Comparison of ENCODE assay signal across 9 cellular contexts in the genomic region with DNA sequence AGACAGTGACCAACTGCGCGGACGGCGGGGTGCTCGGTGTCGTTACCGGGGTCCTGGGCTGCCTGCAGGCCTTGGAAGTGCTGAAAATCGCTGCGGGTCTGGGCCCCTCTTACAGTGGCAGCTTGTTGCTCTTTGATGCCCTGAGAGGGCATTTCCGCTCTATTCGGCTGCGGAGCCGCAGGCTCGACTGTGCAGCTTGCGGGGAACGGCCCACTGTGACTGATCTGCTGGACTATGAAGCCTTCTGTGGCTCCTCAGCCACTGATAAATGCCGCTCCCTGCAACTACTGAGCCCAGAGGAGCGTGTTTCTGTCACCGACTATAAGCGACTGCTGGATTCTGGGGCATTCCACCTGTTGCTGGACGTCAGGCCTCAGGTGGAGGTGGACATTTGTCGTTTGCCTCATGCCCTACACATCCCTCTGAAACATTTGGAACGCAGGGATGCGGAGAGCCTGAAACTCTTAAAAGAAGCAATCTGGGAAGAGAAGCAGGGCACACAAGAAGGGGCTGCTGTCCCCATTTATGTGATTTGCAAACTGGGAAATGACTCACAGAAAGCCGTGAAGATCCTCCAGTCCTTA. TPM values are rescaled to one million over a fixed set of nuclear protein-coding genes. Genes with fewer than 3 reads are reported as not detected.
DNase-seq lines count a peak whose midpoint lies in the region; ATAC-seq and TF ChIP-seq lines count a peak whose summit lies in the region.
"Had no signal": no experiment of that assay in that cellular context is flagged by ENCODE, and none has a peak within 500 bp of the region (broad histone marks: within the 10 kb centered on the region; RNA-seq: fewer than 3 reads in every experiment).

No MANE protein-coding gene starts in this region.

- H3K27ac Mint-ChIP-seq in activated CD8-positive, alpha-beta memory T cell treated with anti-CD3 and anti-CD28 coated beads, Interleukin-2, amount 10 ng/mL, durations not matched to agents 7 days and 5 days = peak overlapping the region; percentile 98

- TF ChIP-seq POLR2A in right lobe of liver (IDR thresholded peaks at IDR 0.05) = no peak

- TF ChIP-seq CTCF in ascending aorta (IDR thresholded peaks at IDR 0.05) (no peak), right lobe of liver (IDR thresholded peaks at IDR 0.05) (no peak)

- H3K27me3 ChIP-seq in ascending aorta (no peaks in the 10 kb centered on the region), right lobe of liver (no peaks in the 10 kb centered on the region), thymus (ENCODE audit: control insufficient read depth, insufficient read depth) (no peaks in the 10 kb centered on the region)

- peak overlapping the region; percentile 72 to 97 for H3K4me3 ChIP-seq in ascending aorta
- peak overlapping the region; percentile 79 to 98 (median 85) for H3K4me3 ChIP-seq in right lobe of liver
- peak overlapping the region; percentile 96 for H3K4me3 ChIP-seq in thymus (ENCODE audit: low read length)

- peaks cover 14% of the 10 kb centered on the region for H3K36me3 Mint-ChIP-seq in activated CD8-positive, alpha-beta memory T cell treated with anti-CD3 and anti-CD28 coated beads, Interleukin-2, amount 10 ng/mL, durations not matched to agents 7 days and 5 days

- ATAC-seq in activated CD8-positive, alpha-beta memory T cell treated with anti-CD3 and anti-CD28 coated beads, Interleukin-2, amount 10 ng/mL, durations not matched to agents 7 days and 5 days = no peak
- ATAC-seq in right lobe of liver (no peak), GM21367 (IDR thresholded peaks at IDR 0.05; ENCODE audit: unreplicated experiment) (no peak)

- no peaks in the 10 kb centered on the region for H3K27me3 Mint-ChIP-seq in activated CD8-positive, alpha-beta memory T cell treated with anti-CD3 and anti-CD28 coated beads, Interleukin-2, amount 10 ng/mL, durations not matched to agents 7 days and 5 days

- H3K36me3 ChIP-seq in ascending aorta = peaks cover 0 to 15% of the 10 kb centered on the region in 2 donors
- peaks cover 0 to 4% (median 0%) of the 10 kb centered on the region in 4 donors for H3K36me3 ChIP-seq in right lobe of liver
- no peaks in the 10 kb centered on the region for H3K36me3 ChIP-seq in thymus (ENCODE audit: control insufficient read depth, insufficient read depth)

- H3K9me3 ChIP-seq in ascending aorta = no peaks in the 10 kb centered on the region
- no peaks in the 10 kb centered on the region for H3K9me3 ChIP-seq in right lobe of liver
- H3K9me3 ChIP-seq in thymus (ENCODE audit: control insufficient read depth) = no peaks in the 10 kb centered on the region

- intact Hi-C loops in ascending aorta (cut with DNase I) = no loop called here
- intact Hi-C loops in right lobe of liver (cut with DNase I) = loop anchor here in 1 of 2 donors (10.0 kb wide), 1 partner anchor 155 kb away; no protein-coding TSS in a partner anchor

- H3K4me3 Mint-ChIP-seq in activated CD8-positive, alpha-beta memory T cell treated with anti-CD3 and anti-CD28 coated beads, Interleukin-2, amount 10 ng/mL, durations not matched to agents 7 days and 5 days = peak overlapping the region; percentile 93

- no peak for DNase-seq in activated CD8-positive, alpha-beta memory T cell treated with anti-CD3 and anti-CD28 coated beads, Interleukin-2, amount 10 ng/mL, durations not matched to agents 7 days and 5 days
- DNase-seq in activated CD8-positive, alpha-beta memory T cell treated with anti-CD3 and anti-CD28 coated beads, Interleukin-2, amount 50 U/mL, for 48 hours = no peak
- DNase-seq in ascending aorta (ENCODE audit: low spot score in 2 of 2) = no peak
- DNase-seq in right lobe of liver = no peak
- no peak for DNase-seq in NCI-H2171 treated with DMSO at 0.1 percent for 48 hours (lab: John Stamatoyannopoulos, UW)
- DNase-seq in KG1 (lab: John Stamatoyannopoulos, UW) = no peak
- DNase-seq: COR-L47 had no signal

- H3K4me1 Mint-ChIP-seq in activated CD8-positive, alpha-beta memory T cell treated with anti-CD3 and anti-CD28 coated beads, Interleukin-2, amount 10 ng/mL, durations not matched to agents 7 days and 5 days = peaks cover 52% of the 10 kb centered on the region

- H3K4me1 ChIP-seq in ascending aorta = peaks cover 17 to 29% of the 10 kb centered on the region in 2 donors
- H3K4me1 ChIP-seq in right lobe of liver = peaks cover 0 to 28% (median 15%) of the 10 kb centered on the region in 4 donors
- peaks cover 23% of the 10 kb centered on the region for H3K4me1 ChIP-seq in thymus (ENCODE audit: control insufficient read depth, insufficient read depth, low read length)

- CTCF ChIA-PET in activated CD8-positive, alpha-beta memory T cell treated with anti-CD3 and anti-CD28 coated beads, Interleukin-2, amount 10 ng/mL, durations not matched to agents 7 days and 5 days (lab: Charles Lee) = interaction anchor here (1.0 to 3.3 kb wide), 5 partner anchors 22 to 168 kb away, joined by 3 to 51 read pairs (median 4); a partner anchor contains a TSS

- H3K27ac ChIP-seq in ascending aorta = peak overlapping the region; percentile 83 to 86
- no peak overlapping the region for H3K27ac ChIP-seq in right lobe of liver
- no peak overlapping the region for H3K27ac ChIP-seq in thymus (ENCODE audit: low read depth)

- WGBS in right lobe of liver (ENCODE audit: insufficient coverage, low coverage, low lambda C conversion rate, missing lambda C conversion rate) = 85% methylated on average over 7 of the region's 25 CpGs
- 72% methylated on average over 25 of the region's 25 CpGs for WGBS in thymus

- no peaks in the 10 kb centered on the region for H3K9me3 Mint-ChIP-seq in activated CD8-positive, alpha-beta memory T cell treated with anti-CD3 and anti-CD28 coated beads, Interleukin-2, amount 10 ng/mL, durations not matched to agents 7 days and 5 days (ENCODE audit: low read depth)

RNA-seq across cellular contexts. Expression of a gene that starts 1.0 kb away (rescaled TPM):
- 1 to 10 TPM; 4.6 to 6.1 TPM for total RNA-seq in activated CD8-positive, alpha-beta memory T cell treated with anti-CD3 and anti-CD28 coated beads, Interleukin-2, amount 10 ng/mL, durations not matched to agents 7 days and 5 days
- total RNA-seq in ascending aorta (4.7 TPM), right lobe of liver (1 to 10 TPM; 2.3 to 3.2 (median 2.7) TPM)
- 3.7 TPM for polyA plus RNA-seq in thymus

RNA-seq across cellular contexts. Expression of a gene that starts 1.3 kb away (rescaled TPM):
- total RNA-seq in activated CD8-positive, alpha-beta memory T cell treated with anti-CD3 and anti-CD28 coated beads, Interleukin-2, amount 10 ng/mL, durations not matched to agents 7 days and 5 days = 10 to 100 TPM; 51.8 to 62.8 TPM
- total RNA-seq in ascending aorta = 37.5 TPM
- 10 to 100 TPM; 16.6 to 40.4 (median 21.2) TPM for total RNA-seq in right lobe of liver
- polyA plus RNA-seq in thymus = 80.9 TPM

RNA-seq across cellular contexts. Expression of a gene that starts 28.4 kb away (rescaled TPM):
- 10 to 100 TPM; 66.1 to 81.2 TPM for total RNA-seq in activated CD8-positive, alpha-beta memory T cell treated with anti-CD3 and anti-CD28 coated beads, Interleukin-2, amount 10 ng/mL, durations not matched to agents 7 days and 5 days
- total RNA-seq in ascending aorta (22.5 TPM), right lobe of liver (10 to 100 TPM; 19.8 to 25.9 (median 23.1) TPM)
- 55.6 TPM for polyA plus RNA-seq in thymus

Comparison
In these comparisons a context has a peak if more than half of its experiments do, and no peak if none do; other contexts are left out.
1. H3K27ac ChIP-seq: peak in ascending aorta (2 of 2); none in right lobe of liver (0 of 3) and thymus (single experiment).
2. Peak in every context shown above with its lines, with median percentiles within 50 percentile points of each other: H3K4me3 ChIP-seq.